In the genomic region with DNA sequence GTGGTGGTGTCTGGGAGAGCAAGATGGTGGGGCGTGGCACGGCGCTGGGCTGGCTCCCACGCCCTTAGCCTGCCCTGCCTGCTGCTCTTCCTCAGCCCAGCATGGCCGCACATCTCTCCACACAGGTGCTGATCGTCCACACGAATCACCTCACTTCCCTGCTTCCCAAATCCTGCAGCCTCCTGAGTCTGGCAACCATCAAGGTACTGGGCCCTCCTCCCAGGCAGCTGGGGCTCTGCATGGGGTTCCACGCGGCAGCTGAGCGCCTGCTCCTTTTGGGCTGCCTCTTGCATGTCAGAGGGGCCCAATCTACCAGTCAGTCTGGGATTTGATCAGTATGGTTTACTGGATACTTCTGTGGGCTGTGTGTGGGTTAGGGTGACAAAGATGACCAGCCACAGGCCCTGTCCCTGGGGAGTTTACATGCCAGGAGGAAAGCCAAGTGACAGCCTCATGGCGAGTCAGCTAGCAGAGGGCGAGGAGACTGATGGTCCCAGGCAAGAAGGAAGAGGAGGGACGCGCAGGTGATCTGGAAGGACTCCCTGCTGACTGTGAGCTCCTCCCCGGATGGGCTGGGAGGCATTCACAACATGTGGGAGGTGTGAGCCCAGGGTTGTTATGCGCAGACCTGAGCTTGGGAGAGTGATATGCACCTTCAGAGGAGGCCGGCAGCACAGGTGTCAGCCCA, we compare ENCODE assay signal across 14 cellular contexts. TPM values are rescaled to one million over a fixed set of nuclear protein-coding genes. Genes with fewer than 3 reads are reported as not detected.
DNase-seq lines count a peak whose midpoint lies in the region; ATAC-seq and TF ChIP-seq lines count a peak whose summit lies in the region.
"Had no signal": no experiment of that assay in that cellular context is flagged by ENCODE, and none has a peak within 500 bp of the region (broad histone marks: within the 10 kb centered on the region; RNA-seq: fewer than 3 reads in every experiment).

No MANE protein-coding gene starts in this region.

- no peaks in the 10 kb centered on the region for H3K9me3 Mint-ChIP-seq in WTC11
- no peaks in the 10 kb centered on the region for H3K9me3 Mint-ChIP-seq in stimulated activated effector memory CD8-positive, alpha-beta T cell treated with anti-CD3 and anti-CD28 coated beads, Interleukin-12 subunit alpha, Interleukin-12 subunit beta, amount 100 ng/mL, for 72 hours
- no peaks in the 10 kb centered on the region for H3K9me3 Mint-ChIP-seq in activated T-helper 17 cell treated with anti-CD3 and anti-CD28 coated beads, Interleukin-2, amount 50 U/mL, for 72 hours

- no peak overlapping the region for H3K18ac ChIP-seq in mesendoderm (ENCODE audit: low read length)

- H3K4me3 Mint-ChIP-seq in WTC11: no peak overlapping the region
- H3K4me3 Mint-ChIP-seq in stimulated activated effector memory CD8-positive, alpha-beta T cell treated with anti-CD3 and anti-CD28 coated beads, Interleukin-12 subunit alpha, Interleukin-12 subunit beta, amount 100 ng/mL, for 72 hours: no peak overlapping the region
- H3K4me3 Mint-ChIP-seq in activated T-helper 17 cell treated with anti-CD3 and anti-CD28 coated beads, Interleukin-2, amount 50 U/mL, for 72 hours: no peak overlapping the region

- H2AK5ac ChIP-seq in mesendoderm (ENCODE audit: low read length): no peak overlapping the region

- H3K27ac ChIP-seq in HEK293 (ENCODE audit: extremely low read depth, low read depth, low read length): no peak overlapping the region
- no peak overlapping the region for H3K27ac ChIP-seq in mesendoderm (ENCODE audit: low read depth, low read length)
- no peak overlapping the region for H3K27ac ChIP-seq in WERI-Rb-1
- H3K27ac ChIP-seq: BLaER1 treated with 17β-estradiol and CSF1 and Interleukin-3, amounts not matched to agents 10 nM and 100 nM had no signal

- H3K4ac ChIP-seq in mesendoderm (ENCODE audit: low read depth, low read length): no peak overlapping the region

- H4K8ac ChIP-seq in mesendoderm (ENCODE audit: low read depth, low read length): no peak overlapping the region

- WGBS in mesendoderm (ENCODE audit: extremely low coverage, insufficient coverage, low lambda C conversion rate): no CpG with 5 or more reads among the region's 17 CpGs

- POLR2A ChIA-PET in HEK293 (lab: Yijun Ruan, JAX): interaction anchor here (1.3 kb wide), 1 partner anchor 9 kb away, joined by 6 read pairs; no protein-coding TSS in a partner anchor
- POLR2A ChIA-PET in WTC11 (lab: Charles Lee): interaction anchor here (0.7 kb wide), 1 partner anchor 35 kb away, joined by 3 read pairs; no protein-coding TSS in a partner anchor

- H3K36me3 ChIP-seq in HEK293 (ENCODE audit: control insufficient read depth in 2 of 2, insufficient read depth in 1 of 2, low read length in 2 of 2) (peaks cover 0 to 66% of the 10 kb centered on the region in 2 experiments; a peak in 2 of 3 replicates), mesendoderm (ENCODE audit: control insufficient read depth, insufficient read depth, low read length) (peaks cover 5% of the 10 kb centered on the region), WERI-Rb-1 (peaks cover 47% of the 10 kb centered on the region)

- H3K56ac ChIP-seq in mesendoderm (ENCODE audit: low read length): no peak overlapping the region

- H3K4me1 Mint-ChIP-seq in WTC11: peaks cover 9% of the 10 kb centered on the region
- H3K4me1 Mint-ChIP-seq in stimulated activated effector memory CD8-positive, alpha-beta T cell treated with anti-CD3 and anti-CD28 coated beads, Interleukin-12 subunit alpha, Interleukin-12 subunit beta, amount 100 ng/mL, for 72 hours: peaks cover 17% of the 10 kb centered on the region
- no peaks in the 10 kb centered on the region for H3K4me1 Mint-ChIP-seq in activated T-helper 17 cell treated with anti-CD3 and anti-CD28 coated beads, Interleukin-2, amount 50 U/mL, for 72 hours

- no peak overlapping the region for H2BK5ac ChIP-seq in mesendoderm (ENCODE audit: low read length)

- H2BK15ac ChIP-seq in mesendoderm (replicated peaks; ENCODE audit: low read depth): no peak overlapping the region

- peaks cover 3% of the 10 kb centered on the region for H3K79me2 ChIP-seq in mesendoderm (ENCODE audit: control insufficient read depth, insufficient read depth, low read length)

- no peak overlapping the region for H2BK120ac ChIP-seq in mesendoderm (ENCODE audit: low read depth, low read length)

- peaks cover 40% of the 10 kb centered on the region for H3K36me3 Mint-ChIP-seq in WTC11
- H3K36me3 Mint-ChIP-seq in stimulated activated effector memory CD8-positive, alpha-beta T cell treated with anti-CD3 and anti-CD28 coated beads, Interleukin-12 subunit alpha, Interleukin-12 subunit beta, amount 100 ng/mL, for 72 hours: peaks cover 78% of the 10 kb centered on the region
- H3K36me3 Mint-ChIP-seq in activated T-helper 17 cell treated with anti-CD3 and anti-CD28 coated beads, Interleukin-2, amount 50 U/mL, for 72 hours (ENCODE audit: low read depth): peaks cover 71% of the 10 kb centered on the region

- H3K27ac Mint-ChIP-seq in WTC11: peak overlapping the region; percentile 85; the same call in 1 of the 2 replicates
- peak overlapping the region; percentile 26 for H3K27ac Mint-ChIP-seq in stimulated activated effector memory CD8-positive, alpha-beta T cell treated with anti-CD3 and anti-CD28 coated beads, Interleukin-12 subunit alpha, Interleukin-12 subunit beta, amount 100 ng/mL, for 72 hours
- H3K27ac Mint-ChIP-seq in activated T-helper 17 cell treated with anti-CD3 and anti-CD28 coated beads, Interleukin-2, amount 50 U/mL, for 72 hours: no peak overlapping the region

- no peak overlapping the region for H3K4me3 ChIP-seq in HEK293 (ENCODE audit: low read depth, low read length)
- no peak overlapping the region for H3K4me3 ChIP-seq in mesendoderm (ENCODE audit: low read length)
- H3K4me3 ChIP-seq in WERI-Rb-1 (ENCODE audit: low read depth, low read length): no peak overlapping the region
- H3K4me3 ChIP-seq: BLaER1 treated with 17β-estradiol and CSF1 and Interleukin-3, amounts not matched to agents 10 nM and 100 nM; K562 had no signal

- no peak for TF ChIP-seq CTCF in HEK293 (tag by site-specific recombination; IDR thresholded peaks at IDR 0.05)
- no peak for TF ChIP-seq CTCF in WTC11 (IDR thresholded peaks at IDR 0.05)
- TF ChIP-seq CTCF in WERI-Rb-1 (IDR thresholded peaks at IDR 0.05; ENCODE audit: low read depth, low read length): no peak

- H3K4me1 ChIP-seq in HEK293 (ENCODE audit: control insufficient read depth, insufficient read depth, low read length): no peaks in the 10 kb centered on the region
- peaks cover 3% of the 10 kb centered on the region for H3K4me1 ChIP-seq in mesendoderm (ENCODE audit: control insufficient read depth, low read depth, low read length)

- H3K79me1 ChIP-seq in mesendoderm (ENCODE audit: low read length): peaks cover 3% of the 10 kb centered on the region

- CTCF ChIA-PET in HEK293 (lab: Yijun Ruan, JAX) (interaction anchor here (0.9 kb wide), 1 partner anchor 129 kb away, joined by 3 read pairs; no protein-coding TSS in a partner anchor), WTC11 (lab: Charles Lee) (interaction anchor here (1.0 to 1.7 kb wide), 2 partner anchors 32 to 43 kb away, joined by 3 to 4 read pairs; no protein-coding TSS in a partner anchor)

- no peaks in the 10 kb centered on the region for H3K9me3 ChIP-seq in HEK293 (ENCODE audit: control insufficient read depth, insufficient read depth, low read depth, low read length)
- H3K9me3 ChIP-seq in WERI-Rb-1 (ENCODE audit: severe bottlenecking): no peaks in the 10 kb centered on the region
- H3K9me3 ChIP-seq: BLaER1 treated with 17β-estradiol and CSF1 and Interleukin-3, amounts not matched to agents 10 nM and 100 nM had no signal

- H3K9ac ChIP-seq in mesendoderm (ENCODE audit: low read length): no peak overlapping the region
- H3K9ac ChIP-seq: BLaER1 treated with 17β-estradiol and CSF1 and Interleukin-3, amounts not matched to agents 10 nM and 100 nM had no signal

- H3K4me2 ChIP-seq in mesendoderm (ENCODE audit: low read length): no peak overlapping the region

- no peaks in the 10 kb centered on the region for H3K27me3 ChIP-seq in mesendoderm (ENCODE audit: insufficient read depth, low read length, poor library complexity)
- no peaks in the 10 kb centered on the region for H3K27me3 ChIP-seq in WERI-Rb-1 (ENCODE audit: insufficient read depth, low read depth, severe bottlenecking)
- H3K27me3 ChIP-seq: BLaER1 treated with 17β-estradiol and CSF1 and Interleukin-3, amounts not matched to agents 10 nM and 100 nM had no signal

- peak; percentile 55 for ATAC-seq in WTC11
- no peak for ATAC-seq in stimulated activated effector memory CD8-positive, alpha-beta T cell treated with anti-CD3 and anti-CD28 coated beads, Interleukin-12 subunit alpha, Interleukin-12 subunit beta, amount 100 ng/mL, for 72 hours
- ATAC-seq in activated T-helper 17 cell treated with anti-CD3 and anti-CD28 coated beads, Interleukin-2, amount 50 U/mL, for 72 hours (replicated peaks): no peak
- ATAC-seq: K562 had no signal

- no peak overlapping the region for H4K5ac ChIP-seq in mesendoderm (ENCODE audit: low read length)

- no peaks in the 10 kb centered on the region for H3K27me3 Mint-ChIP-seq in WTC11 (ENCODE audit: low read depth)
- no peaks in the 10 kb centered on the region for H3K27me3 Mint-ChIP-seq in activated T-helper 17 cell treated with anti-CD3 and anti-CD28 coated beads, Interleukin-2, amount 50 U/mL, for 72 hours

- DNase-seq in WTC11 (ENCODE audit: low spot score) (peak; percentile 31), mesendoderm (peak; percentile 27), WERI-Rb-1 (no peak)
- DNase-seq in stimulated activated effector memory CD8-positive, alpha-beta T cell treated with anti-CD3 and anti-CD28 coated beads, Interleukin-12 subunit alpha, Interleukin-12 subunit beta, amount 100 ng/mL, for 72 hours (ENCODE audit: low spot score in 2 of 2): no peak
- DNase-seq in activated CD4-positive, CD25-positive, alpha-beta regulatory T cell treated with anti-CD3 and anti-CD28 coated beads, Interleukin-2, amount 50 U/mL, for 72 hours: no peak
- DNase-seq: DMS79, HCEC 1CT, NCI-H1105 treated with DMSO at 0.1 percent for 48 hours, NCI-H1694, NCI-H774 had no signal

- H3K23ac ChIP-seq in mesendoderm (ENCODE audit: low read length): no peak overlapping the region

TF ChIP-seq in HEK293, 187 proteins besides CTCF, POLR2A, EP300 and RAD21 (continues in another document):
- no peak for TF ChIP-seq ZNF785 (tag by site-specific recombination; IDR thresholded peaks at IDR 0.05)

TF ChIP-seq in WTC11, 78 proteins besides CTCF, POLR2A, EP300 and RAD21 (continues in another document):
- TF ChIP-seq ZNF396 (CRISPR knock-in tag; IDR thresholded peaks at IDR 0.05; ENCODE audit: borderline replicate concordance): no peak

RNA-seq across cellular contexts. Expression of a gene that starts 6.0 kb away (rescaled TPM):
- total RNA-seq in WTC11 (2021): 24.6 to 32.4 TPM (median 28.8 TPM) in 3 replicates
- 7.8 TPM for polyA plus RNA-seq in mesendoderm (2013, experiment 1 of 2)
- polyA plus RNA-seq in mesendoderm (2013, experiment 2 of 2): 8.5 TPM
- total RNA-seq in activated T-helper 17 cell treated with anti-CD3 and anti-CD28 coated beads, Interleukin-2, amount 50 U/mL, for 72 hours: 10 to 100 TPM; 22.0 to 33.5 TPM

RNA-seq across cellular contexts. Expression of a gene that starts 6.1 kb away (rescaled TPM):
- total RNA-seq in WTC11 (2021): 1,902 to 2,162 TPM (median 2,101 TPM) in 3 replicates
- polyA plus RNA-seq in mesendoderm (2013, experiment 1 of 2): 3,187 TPM
- 3,242 TPM for polyA plus RNA-seq in mesendoderm (2013, experiment 2 of 2)
- 1,000 to 10,000 TPM; 1,178 to 1,829 TPM for total RNA-seq in activated T-helper 17 cell treated with anti-CD3 and anti-CD28 coated beads, Interleukin-2, amount 50 U/mL, for 72 hours

RNA-seq across cellular contexts. Expression of a gene that starts 33.2 kb away (rescaled TPM):
- total RNA-seq in WTC11 (2021): 7.6 to 9.0 TPM (median 7.7 TPM) in 3 replicates
- polyA plus RNA-seq in mesendoderm (2013, experiment 1 of 2): 1.9 TPM
- polyA plus RNA-seq in mesendoderm (2013, experiment 2 of 2): 1.8 TPM
- 10 to 100 TPM; 10.1 to 11.3 TPM for total RNA-seq in activated T-helper 17 cell treated with anti-CD3 and anti-CD28 coated beads, Interleukin-2, amount 50 U/mL, for 72 hours

Comparison
In these comparisons a context has a peak if more than half of its experiments do, and no peak if none do; other contexts are left out.
1. DNase-seq: peak in WTC11 (single experiment) and mesendoderm (single experiment); none in stimulated activated effector memory CD8-positive, alpha-beta T cell treated with anti-CD3 and anti-CD28 coated beads, Interleukin-12 subunit alpha, Interleukin-12 subunit beta, amount 100 ng/mL, for 72 hours (0 of 2), WERI-Rb-1 (single experiment) and activated CD4-positive, CD25-positive, alpha-beta regulatory T cell treated with anti-CD3 and anti-CD28 coated beads, Interleukin-2, amount 50 U/mL, for 72 hours (single experiment).